ENCODE assay signal across 4 cellular contexts in genomic region chr7:132158841-132159240, GRCh38.
"Had no signal": no experiment of that assay in that cellular context is flagged by ENCODE, and none has a peak within 500 bp of the region (broad histone marks: within the 10 kb centered on the region; RNA-seq: fewer than 3 reads in every experiment).

No MANE protein-coding gene starts in this region.

- DNase-seq: IMR-90, KBM-7 had no signal

- H3K27ac ChIP-seq: HL-60 had no signal

- H3K4me3 ChIP-seq: K562 had no signal
